Comparison of ENCODE assay signal across 1 cellular context in genomic region chr4:158032733-158033415, GRCh38.
TF ChIP-seq lines count a peak whose summit lies in the region.

No MANE protein-coding gene starts in this region.

TF ChIP-seq in SK-N-SH, 30 proteins besides CTCF, POLR2A, EP300 and RAD21 (continued from another document):
- TF ChIP-seq REST (IDR thresholded peaks at IDR 0.05; ENCODE audit: low read depth, low read length) = no peak
